Comparison of ENCODE assay signal across 8 cellular contexts in genomic region chr1:147444381-147444780, GRCh38.
"Had no signal": no experiment of that assay in that cellular context is flagged by ENCODE, and none has a peak within 500 bp of the region (broad histone marks: within the 10 kb centered on the region; RNA-seq: fewer than 3 reads in every experiment).

No MANE protein-coding gene starts in this region.

- ATAC-seq: GM12878 had no signal

- H3K4me3 ChIP-seq: GM12878 had no signal

- DNase-seq: GDM1, GF-D8 had no signal

- FAIRE-seq: G401.6, GM12878, GM12891, GM12892, GM18507, GM19239 had no signal
